11 cellular contexts compared by ENCODE assay signal in the genomic region with DNA sequence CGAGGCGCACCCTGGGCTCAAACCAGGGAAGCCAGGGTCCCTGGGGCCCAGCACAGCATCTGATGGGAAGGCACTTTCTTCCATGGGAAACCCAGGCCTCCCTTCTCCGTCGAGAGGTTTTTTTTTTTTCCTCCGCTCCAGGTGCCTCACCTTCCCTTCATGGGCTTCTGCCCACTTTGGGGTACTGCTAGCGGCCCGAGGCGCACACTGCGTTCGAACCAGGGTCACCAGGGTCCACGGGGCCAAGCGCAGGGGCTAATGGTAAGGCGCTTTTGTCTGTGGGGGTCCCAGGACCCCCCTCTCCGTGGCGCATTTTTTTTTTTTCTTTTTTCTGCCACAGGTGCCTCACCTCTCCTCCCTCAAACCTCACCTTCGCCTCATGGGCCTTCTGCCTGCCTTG.
"Had no signal": no experiment of that assay in that cellular context is flagged by ENCODE, and none has a peak within 500 bp of the region (broad histone marks: within the 10 kb centered on the region; RNA-seq: fewer than 3 reads in every experiment).

No MANE protein-coding gene starts in this region.

- H3K4me1 ChIP-seq: HAP-1 had no signal

- H3K27ac ChIP-seq: GM23248 had no signal

- H2AFZ ChIP-seq: GM23248, GM23338 had no signal

- H3K9ac ChIP-seq: GM23248 had no signal

- H3K9me3 ChIP-seq: HAP-1 had no signal

- H3K27ac Mint-ChIP-seq: GM23338, H9, HFFc6 had no signal

- ATAC-seq: GM23338, HCT116 had no signal

- H3K4me3 ChIP-seq: GM23248, GM23338, HAP-1 had no signal

- H3K4me3 Mint-ChIP-seq: GM23338, H9, HFFc6 had no signal

- H3K36me3 ChIP-seq: HAP-1 had no signal

- DNase-seq: GM23248, GOT3, H7, H9, HCEC 1CT, HFFc6 had no signal

- FAIRE-seq: H1, H54 had no signal

- H3K4me1 Mint-ChIP-seq: GM23338, H9 had no signal

- H3K4me2 ChIP-seq: GM23338 had no signal
